Comparison of ENCODE assay signal across 28 cellular contexts in the genomic region with DNA sequence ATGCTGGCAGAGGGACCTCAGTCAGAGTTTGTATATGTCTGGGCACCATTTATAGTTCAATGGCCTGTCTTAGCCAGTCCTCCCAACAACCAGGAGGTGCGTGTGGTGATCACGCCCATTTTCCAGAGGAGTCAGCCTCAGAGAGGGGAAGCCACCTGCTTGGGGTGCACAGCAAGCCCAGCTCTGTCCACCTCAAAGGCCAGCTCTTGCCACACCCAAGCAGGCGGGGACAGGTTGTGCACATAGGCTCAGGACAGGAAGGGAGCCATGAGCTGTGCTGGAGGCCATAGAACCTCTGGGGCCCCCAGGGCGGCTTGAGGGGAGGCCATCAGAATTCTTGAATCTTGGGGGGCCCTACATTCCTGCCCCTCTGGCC.
"Had no signal": no experiment of that assay in that cellular context is flagged by ENCODE, and none has a peak within 500 bp of the region (broad histone marks: within the 10 kb centered on the region; RNA-seq: fewer than 3 reads in every experiment).

No MANE protein-coding gene starts in this region.

- H3K36me3 Mint-ChIP-seq: stimulated activated effector memory CD8-positive, alpha-beta T cell treated with anti-CD3 and anti-CD28 coated beads, Interleukin-12 subunit alpha, Interleukin-12 subunit beta, amount 100 ng/mL, for 72 hours; stimulated activated memory B cell treated with anti-CD40 and anti-IgM and Interleukin-4, amounts not matched to agents 10 μg/mL and 1 μg/mL and 100 μg/mL, for 72 hours; type B pancreatic cell had no signal

- H3K9me3 Mint-ChIP-seq: stimulated activated effector memory CD8-positive, alpha-beta T cell treated with anti-CD3 and anti-CD28 coated beads, Interleukin-12 subunit alpha, Interleukin-12 subunit beta, amount 100 ng/mL, for 72 hours; stimulated activated memory B cell treated with anti-CD40 and anti-IgM and Interleukin-4, amounts not matched to agents 10 μg/mL and 1 μg/mL and 100 μg/mL, for 72 hours; stimulated activated naive CD8-positive, alpha-beta T cell treated with anti-CD3 and anti-CD28 coated beads, Interleukin-15, amount 100 ng/mL, for 72 hours; stimulated activated naive CD8-positive, alpha-beta T cell treated with anti-CD3 and anti-CD28 coated beads, Interleukin-15, Interleukin-2, amounts not matched to agents 100 ng/mL and 50 ng/mL, for 24 hours; type B pancreatic cell had no signal

- H3K4me1 Mint-ChIP-seq: stimulated activated effector memory CD8-positive, alpha-beta T cell treated with anti-CD3 and anti-CD28 coated beads, Interleukin-12 subunit alpha, Interleukin-12 subunit beta, amount 100 ng/mL, for 72 hours; stimulated activated memory B cell treated with anti-CD40 and anti-IgM and Interleukin-4, amounts not matched to agents 10 μg/mL and 1 μg/mL and 100 μg/mL, for 72 hours; stimulated activated naive B cell treated with anti-CD40 and anti-IgM and Interleukin-4, amounts not matched to agents 10 μg/mL and 1 μg/mL and 100 μg/mL, for 72 hours; stimulated activated naive CD8-positive, alpha-beta T cell treated with anti-CD3 and anti-CD28 coated beads, Interleukin-15, amount 100 ng/mL, for 72 hours had no signal

- FAIRE-seq: urothelium cell line had no signal

- ATAC-seq: stimulated activated effector memory CD8-positive, alpha-beta T cell treated with anti-CD3 and anti-CD28 coated beads, Interleukin-12 subunit alpha, Interleukin-12 subunit beta, amount 100 ng/mL, for 72 hours; stimulated activated memory B cell treated with anti-CD40 and anti-IgM and Interleukin-4, amounts not matched to agents 10 μg/mL and 1 μg/mL and 100 μg/mL, for 72 hours; stimulated activated naive B cell treated with anti-CD40 and anti-IgM and Interleukin-4, amounts not matched to agents 10 μg/mL and 1 μg/mL and 100 μg/mL, for 72 hours; stimulated activated naive CD8-positive, alpha-beta T cell treated with anti-CD3 and anti-CD28 coated beads, Interleukin-15, amount 100 ng/mL, for 72 hours; stimulated activated naive CD8-positive, alpha-beta T cell treated with anti-CD3 and anti-CD28 coated beads, Interleukin-15, Interleukin-2, amounts not matched to agents 100 U/mL and 50 U/mL, for 24 hours; upper lobe of right lung had no signal

- H3K27ac Mint-ChIP-seq: stimulated activated effector memory CD8-positive, alpha-beta T cell treated with anti-CD3 and anti-CD28 coated beads, Interleukin-12 subunit alpha, Interleukin-12 subunit beta, amount 100 ng/mL, for 72 hours; stimulated activated memory B cell treated with anti-CD40 and anti-IgM and Interleukin-4, amounts not matched to agents 10 μg/mL and 1 μg/mL and 100 μg/mL, for 72 hours; stimulated activated naive B cell treated with anti-CD40 and anti-IgM and Interleukin-4, amounts not matched to agents 10 μg/mL and 1 μg/mL and 100 μg/mL, for 72 hours; stimulated activated naive CD8-positive, alpha-beta T cell treated with anti-CD3 and anti-CD28 coated beads, Interleukin-15, amount 100 ng/mL, for 72 hours; stimulated activated naive CD8-positive, alpha-beta T cell treated with anti-CD3 and anti-CD28 coated beads, Interleukin-15, Interleukin-2, amounts not matched to agents 100 ng/mL and 50 ng/mL, for 24 hours; type B pancreatic cell had no signal

- DNase-seq: stimulated activated CD4-positive, alpha-beta T cell treated with anti-CD3 and anti-CD28 coated beads, Interleukin-2, amount 100 ng/mL, for 48 hours; stimulated activated CD4-positive, alpha-beta T cell treated with anti-CD3 and anti-CD28 coated beads, Interleukin-4, amount 100 ng/mL, for 1 hour; stimulated activated CD4-positive, alpha-beta T cell treated with anti-CD3 and anti-CD28 coated beads, Interleukin-4, amount 100 ng/mL, for 24 hours; stimulated activated CD4-positive, alpha-beta T cell treated with anti-CD3 and anti-CD28 coated beads, Interleukin-4, amount 100 ng/mL, for 4 hours; stimulated activated CD8-positive, alpha-beta memory T cell treated with anti-CD3 and anti-CD28 coated beads, Interleukin-4, amount 100 ng/mL, for 48 hours; stimulated activated naive B cell treated with anti-CD40 and anti-IgM and Interleukin-4, amounts not matched to agents 10 μg/mL and 1 μg/mL and 100 μg/mL, for 72 hours; stimulated activated naive CD4-positive, alpha-beta T cell; stimulated activated naive CD4-positive, alpha-beta T cell treated with Interleukin-2 at 50 U/mL for 16 hours; stimulated activated naive CD8-positive, alpha-beta T cell treated with anti-CD3 and anti-CD28 coated beads, Interleukin-15, amount 100 ng/mL, for 72 hours; stimulated activated naive CD8-positive, alpha-beta T cell treated with anti-CD3 and anti-CD28 coated beads, Interleukin-15, Interleukin-2, amounts not matched to agents 100 U/mL and 50 U/mL, for 24 hours; stomach; testis; thyroid gland; tibial artery; transverse colon; trophoblast cell; upper lobe of right lung; uterus had no signal

- H3K4me3 ChIP-seq: stomach, suprapubic skin, testis, thoracic aorta, thyroid gland, tibial artery, tibial nerve, transverse colon, upper lobe of left lung, upper lobe of right lung, uterus, vagina had no signal

- H3K9me3 ChIP-seq: stomach, suprapubic skin, testis, thoracic aorta, thyroid gland, tibial artery, tibial nerve, transverse colon, upper lobe of left lung, upper lobe of right lung, uterus, vagina had no signal

- H3K4me1 ChIP-seq: stomach, suprapubic skin, testis, thyroid gland, tibial artery, tibial nerve, transverse colon, upper lobe of left lung, upper lobe of right lung, uterus, vagina had no signal

- H3K36me3 ChIP-seq: stomach, suprapubic skin, thoracic aorta, thyroid gland, tibial artery, tibial nerve, transverse colon, upper lobe of left lung, upper lobe of right lung, uterus, vagina had no signal

- H3K27ac ChIP-seq: stomach, suprapubic skin, testis, thoracic aorta, thyroid gland, tibial artery, tibial nerve, transverse colon, upper lobe of left lung, upper lobe of right lung, uterus, vagina had no signal

- H3K27me3 ChIP-seq: testis, thyroid gland, tibial nerve, upper lobe of left lung, upper lobe of right lung, uterus, vagina had no signal

- H3K4me3 Mint-ChIP-seq: stimulated activated effector memory CD8-positive, alpha-beta T cell treated with anti-CD3 and anti-CD28 coated beads, Interleukin-12 subunit alpha, Interleukin-12 subunit beta, amount 100 ng/mL, for 72 hours; stimulated activated memory B cell treated with anti-CD40 and anti-IgM and Interleukin-4, amounts not matched to agents 10 μg/mL and 1 μg/mL and 100 μg/mL, for 72 hours; stimulated activated naive B cell treated with anti-CD40 and anti-IgM and Interleukin-4, amounts not matched to agents 10 μg/mL and 1 μg/mL and 100 μg/mL, for 72 hours; stimulated activated naive CD8-positive, alpha-beta T cell treated with anti-CD3 and anti-CD28 coated beads, Interleukin-15, amount 100 ng/mL, for 72 hours; stimulated activated naive CD8-positive, alpha-beta T cell treated with anti-CD3 and anti-CD28 coated beads, Interleukin-15, Interleukin-2, amounts not matched to agents 100 ng/mL and 50 ng/mL, for 24 hours; type B pancreatic cell had no signal
